In genomic region chr11:30342736-30343166, GRCh38 we compare ENCODE assay signal across 9 cellular contexts. TPM values are rescaled to one million over a fixed set of nuclear protein-coding genes. Genes with fewer than 3 reads are reported as not detected.
A peak's percentile ranks its signal among the peaks of the same experiment; 100 is the strongest.
DNase-seq lines count a peak whose midpoint lies in the region; ATAC-seq, FAIRE-seq and TF ChIP-seq lines count a peak whose summit lies in the region.
"Had no signal": no experiment of that assay in that cellular context is flagged by ENCODE, and none has a peak within 500 bp of the region (broad histone marks: within the 10 kb centered on the region; RNA-seq: fewer than 3 reads in every experiment).

No MANE protein-coding gene starts in this region.

- H3K9me3 ChIP-seq in T-helper 17 cell (ENCODE audit: control insufficient read depth, low read length, poor library complexity, severe bottlenecking) (no peaks in the 10 kb centered on the region), small intestine (ENCODE audit: control insufficient read depth, low read depth) (no peaks in the 10 kb centered on the region), WERI-Rb-1 (ENCODE audit: severe bottlenecking) (no peaks in the 10 kb centered on the region)

- CTCF ChIA-PET in GM10248 (lab: Yijun Ruan, JAX), result interaction anchor here (1.3 to 1.6 kb wide), 2 partner anchors 9 to 572 kb away, joined by 4 to 10 read pairs; no protein-coding TSS in a partner anchor

- H3K27ac ChIP-seq in small intestine (ENCODE audit: low read depth in 1 of 2, low read length in 1 of 2), result no peak overlapping the region
- no peak overlapping the region for H3K27ac ChIP-seq in WERI-Rb-1

- 81 to 100% (median 89%) methylated on average over 1 of the region's 1 CpG for WGBS in small intestine, 3 donors

- H3K36me3 ChIP-seq in H7 (replicated peaks; ENCODE audit: control insufficient read depth, insufficient read depth, low read length) (no peaks in the 10 kb centered on the region), small intestine (ENCODE audit: control insufficient read depth in 2 of 2, insufficient read depth in 2 of 2, low read length in 2 of 2) (peaks cover 0 to 2% of the 10 kb centered on the region in 2 donors), WERI-Rb-1 (peaks cover 5% of the 10 kb centered on the region)

- no peak for FAIRE-seq in small intestine (lab: Jason Lieb, UNC)

- ATAC-seq in GM19463 (IDR thresholded peaks at IDR 0.05; ENCODE audit: unreplicated experiment), result peak; percentile 96
- ATAC-seq in HG03135 (IDR thresholded peaks at IDR 0.05; ENCODE audit: unreplicated experiment), result peak; percentile 98
- ATAC-seq in T-helper 17 cell, result peak; percentile 51

- no peak overlapping the region for H3K4me3 Mint-ChIP-seq in T-helper 17 cell

- no peaks in the 10 kb centered on the region for H3K36me3 Mint-ChIP-seq in T-helper 17 cell (ENCODE audit: low read depth)

- no peak overlapping the region for H3K27ac Mint-ChIP-seq in T-helper 17 cell

- no peak overlapping the region for H3K4me3 ChIP-seq in H7 (ENCODE audit: insufficient read depth, low read depth, low read length)
- no peak overlapping the region for H3K4me3 ChIP-seq in small intestine (ENCODE audit: low read depth in 1 of 2, low read length in 2 of 2)
- no peak overlapping the region for H3K4me3 ChIP-seq in WERI-Rb-1 (ENCODE audit: low read depth, low read length)

- TF ChIP-seq CTCF in GM10248 (IDR thresholded peaks at IDR 0.05; ENCODE audit: control extremely low read depth, extremely low read depth, low read depth, missing control alignments) (no peak), WERI-Rb-1 (IDR thresholded peaks at IDR 0.05; ENCODE audit: low read depth, low read length) (no peak)

- H3K4me1 ChIP-seq in small intestine (ENCODE audit: control insufficient read depth in 2 of 2, insufficient read depth in 1 of 2, low read depth in 1 of 2, low read length in 1 of 2), result no peaks in the 10 kb centered on the region

- POLR2A ChIA-PET in GM10248 (lab: Yijun Ruan, JAX), result no interaction called here

- peaks cover 7% of the 10 kb centered on the region for H3K4me1 Mint-ChIP-seq in T-helper 17 cell

- H3K27me3 ChIP-seq in H7 (ENCODE audit: control insufficient read depth, insufficient read depth, low read length) (no peaks in the 10 kb centered on the region), small intestine (ENCODE audit: control insufficient read depth in 2 of 2, insufficient read depth in 2 of 2, low read length in 2 of 2) (no peaks in the 10 kb centered on the region), WERI-Rb-1 (ENCODE audit: insufficient read depth, low read depth, severe bottlenecking) (no peaks in the 10 kb centered on the region)

- DNase-seq in GM10248 (ENCODE audit: extremely low spot score) (peak; percentile 57), T-helper 17 cell (no peak), H7 (no peak), ecto neural progenitor cell (ENCODE audit: low spot score) (no peak), small intestine (no peak), WERI-Rb-1 (no peak)
- DNase-seq: mammary epithelial cell had no signal

- no peaks in the 10 kb centered on the region for H3K27me3 Mint-ChIP-seq in T-helper 17 cell

RNA-seq across cellular contexts. Expression of gene ARL14EP, which starts 19.8 kb away (rescaled TPM):
- 10 to 100 TPM; 28.4 to 34.1 TPM for total RNA-seq in T-helper 17 cell
- total RNA-seq in H7 (2014; rRNA removed; shearing (Covaris generic)), result 18.8 and 21.4 TPM in 2 replicates
- 1 to 10 TPM; 4.5 to 9.2 (median 8.4) TPM for polyA plus RNA-seq in small intestine
